Comparison of ENCODE assay signal across 8 cellular contexts in the genomic region with DNA sequence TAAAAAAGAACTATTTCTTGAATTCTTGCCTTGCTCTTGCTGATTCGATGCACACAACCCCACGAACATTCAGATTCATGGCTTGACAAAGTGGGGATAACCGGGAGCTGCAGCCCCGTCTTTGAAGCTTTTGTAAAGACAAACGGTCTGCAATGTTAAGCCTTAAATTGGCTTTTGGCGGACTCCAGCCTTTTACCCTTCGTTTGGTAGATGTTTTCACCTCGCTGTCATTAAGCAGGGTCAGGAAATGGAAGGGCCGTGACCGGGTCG. TPM values are rescaled to one million over a fixed set of nuclear protein-coding genes. Genes with fewer than 3 reads are reported as not detected.
DNase-seq lines count a peak whose midpoint lies in the region; ATAC-seq, FAIRE-seq and TF ChIP-seq lines count a peak whose summit lies in the region.

No MANE protein-coding gene starts in this region.

- H3K27ac Mint-ChIP-seq in GM23338 = 0 out of 2 replicates have a peak overlapping the region, but pooled peaks have one; percentile 44
- H3K27ac Mint-ChIP-seq in activated CD8-positive, alpha-beta T cell treated with anti-CD3 and anti-CD28 coated beads, Interleukin-2, amount 10 ng/mL, durations not matched to agents 7 days and 5 days = peak overlapping the region; percentile 98

- peaks cover 15% of the 10 kb centered on the region for H3K27me3 Mint-ChIP-seq in GM23338 (ENCODE audit: insufficient read depth, low read depth, poor library complexity)
- no peaks in the 10 kb centered on the region for H3K27me3 Mint-ChIP-seq in activated CD8-positive, alpha-beta T cell treated with anti-CD3 and anti-CD28 coated beads, Interleukin-2, amount 10 ng/mL, durations not matched to agents 7 days and 5 days (ENCODE audit: low read depth)

- FAIRE-seq in H54 (lab: Jason Lieb, UNC) = no peak

- H3K9me3 Mint-ChIP-seq in GM23338 = no peaks in the 10 kb centered on the region
- peaks cover 4% of the 10 kb centered on the region for H3K9me3 Mint-ChIP-seq in activated CD8-positive, alpha-beta T cell treated with anti-CD3 and anti-CD28 coated beads, Interleukin-2, amount 10 ng/mL, durations not matched to agents 7 days and 5 days (ENCODE audit: insufficient read depth)

- 2% methylated on average over 11 of the region's 11 CpGs for WGBS in hepatocyte (ENCODE audit: low lambda C conversion rate, missing lambda C conversion rate)
- 0 to 2% (median 0%) methylated on average over 8 to 11 of the region's 11 CpGs for WGBS in spleen, 5 donors

- H3K79me2 ChIP-seq in ACC112 (ENCODE audit: control insufficient read depth, insufficient read depth, low read length, unreplicated experiment) (peaks cover 3% of the 10 kb centered on the region), GM23338 (replicated peaks; ENCODE audit: insufficient read depth) (no peaks in the 10 kb centered on the region), hepatocyte (peaks cover 21% of the 10 kb centered on the region)

- H3K4me1 ChIP-seq in ACC112 (ENCODE audit: control insufficient read depth, insufficient read depth, low read length, unreplicated experiment) (peaks cover 18% of the 10 kb centered on the region), GM23338 (ENCODE audit: insufficient read depth) (no peaks in the 10 kb centered on the region; the same call in 1 of the 2 replicates), hepatocyte (ENCODE audit: insufficient read depth) (no peaks in the 10 kb centered on the region), spleen (peaks cover 22 to 50% (median 45%) of the 10 kb centered on the region in 6 donors)

- H3K4me2 ChIP-seq in GM23338 (peak overlapping the region; percentile 97), hepatocyte (peak overlapping the region; percentile 96)

- CTCF ChIA-PET in activated CD8-positive, alpha-beta T cell treated with anti-CD3 and anti-CD28 coated beads, Interleukin-2, amount 10 ng/mL, durations not matched to agents 7 days and 5 days (lab: Charles Lee) = interaction anchor here (0.8 kb wide), 2 partner anchors 20 to 41 kb away, joined by 3 read pairs; no protein-coding TSS in a partner anchor

- H4K20me1 ChIP-seq in GM23338 (replicated peaks; ENCODE audit: insufficient read depth) (no peaks in the 10 kb centered on the region), hepatocyte (ENCODE audit: insufficient read depth, poor library complexity, severe bottlenecking) (no peaks in the 10 kb centered on the region)

- H3K36me3 Mint-ChIP-seq in GM23338 (ENCODE audit: low read depth) = peaks cover 2% of the 10 kb centered on the region; the same call in 1 of the 3 replicates
- peaks cover 15% of the 10 kb centered on the region for H3K36me3 Mint-ChIP-seq in activated CD8-positive, alpha-beta T cell treated with anti-CD3 and anti-CD28 coated beads, Interleukin-2, amount 10 ng/mL, durations not matched to agents 7 days and 5 days (ENCODE audit: low read depth)

- peak; percentile 44 for DNase-seq in GM23338 (ENCODE audit: low spot score)
- no peak for DNase-seq in activated CD8-positive, alpha-beta T cell treated with anti-CD3 and anti-CD28 coated beads, Interleukin-2, amount 10 ng/mL, durations not matched to agents 7 days and 5 days
- DNase-seq in hepatocyte (ENCODE audit: low spot score) = peak; percentile 8
- no peak for DNase-seq in spleen
- DNase-seq in H54 (ENCODE audit: insufficient read length, low spot score) = no peak
- DNase-seq in cortex of kidney (lab: John Stamatoyannopoulos, UW) = no peak

- H3K27me3 ChIP-seq in ACC112 (ENCODE audit: insufficient read depth, low read length) (no peaks in the 10 kb centered on the region), GM23338 (ENCODE audit: insufficient read depth) (no peaks in the 10 kb centered on the region), hepatocyte (no peaks in the 10 kb centered on the region), spleen (replicated peaks in 1 of 7) (no peaks in the 10 kb centered on the region)

- TF ChIP-seq CTCF in GM23338 (conservative IDR thresholded peaks at IDR 0.05; ENCODE audit: low read depth in 2 of 2) = no peak
- no peak for TF ChIP-seq CTCF in hepatocyte (IDR thresholded peaks at IDR 0.05; ENCODE audit: poor library complexity)
- no peak for TF ChIP-seq CTCF in spleen (IDR thresholded peaks at IDR 0.05 in 8 of 11, conservative IDR thresholded peaks at IDR 0.05 in 3 of 11)

- ATAC-seq in GM23338 (peak; percentile 28), HG03469 (IDR thresholded peaks at IDR 0.05; ENCODE audit: unreplicated experiment) (no peak)
- ATAC-seq in activated CD8-positive, alpha-beta T cell treated with anti-CD3 and anti-CD28 coated beads, Interleukin-2, amount 10 ng/mL, durations not matched to agents 7 days and 5 days = peak; percentile 2

- POLR2A ChIA-PET in activated CD8-positive, alpha-beta T cell treated with anti-CD3 and anti-CD28 coated beads, Interleukin-2, amount 10 ng/mL, durations not matched to agents 7 days and 5 days (lab: Charles Lee) = interaction anchor here (0.8 to 1.6 kb wide), 4 partner anchors 11 to 243 kb away, joined by 3 to 11 read pairs (median 4); partner anchors contain the start of gene C15orf61

- peak overlapping the region; percentile 97 for H2AFZ ChIP-seq in ACC112 (ENCODE audit: low read length, unreplicated experiment)
- peak overlapping the region; percentile 99 for H2AFZ ChIP-seq in GM23338
- H2AFZ ChIP-seq in hepatocyte = peak overlapping the region; percentile 93

- no peaks in the 10 kb centered on the region for H3K36me3 ChIP-seq in ACC112 (ENCODE audit: insufficient read depth, low read length)
- H3K36me3 ChIP-seq in GM23338 (ENCODE audit: insufficient read depth) = no peaks in the 10 kb centered on the region
- no peaks in the 10 kb centered on the region for H3K36me3 ChIP-seq in hepatocyte (replicated peaks; ENCODE audit: insufficient read depth, low read depth)
- peaks cover 0 to 15% (median 6%) of the 10 kb centered on the region in 6 donors for H3K36me3 ChIP-seq in spleen

- H3K27ac ChIP-seq in ACC112 (ENCODE audit: low read depth, low read length) = peak overlapping the region; percentile 1; the same call in 1 of the 2 replicates
- no peak overlapping the region for H3K27ac ChIP-seq in GM23338 (ENCODE audit: low read depth)
- peak overlapping the region; percentile 84 for H3K27ac ChIP-seq in hepatocyte
- peak overlapping the region; percentile 71 to 92 (median 90) for H3K27ac ChIP-seq in spleen

- H3K9me3 ChIP-seq in hepatocyte (ENCODE audit: low read depth) (no peaks in the 10 kb centered on the region), spleen (no peaks in the 10 kb centered on the region)

- peaks cover 7% of the 10 kb centered on the region; the same call in 1 of the 3 replicates for H3K4me1 Mint-ChIP-seq in GM23338
- peaks cover 55% of the 10 kb centered on the region for H3K4me1 Mint-ChIP-seq in activated CD8-positive, alpha-beta T cell treated with anti-CD3 and anti-CD28 coated beads, Interleukin-2, amount 10 ng/mL, durations not matched to agents 7 days and 5 days (ENCODE audit: low read depth)

- peak overlapping the region; percentile 95 for H3K4me3 Mint-ChIP-seq in GM23338
- H3K4me3 Mint-ChIP-seq in activated CD8-positive, alpha-beta T cell treated with anti-CD3 and anti-CD28 coated beads, Interleukin-2, amount 10 ng/mL, durations not matched to agents 7 days and 5 days = peak overlapping the region; percentile 94

- H3K4me3 ChIP-seq in ACC112 (ENCODE audit: low read depth, low read length) (peak overlapping the region; percentile 96), GM23338 (peak overlapping the region; percentile 93), hepatocyte (peak overlapping the region; percentile 59), spleen (peak overlapping the region; percentile 51 to 91 (median 80))

- no peaks in the 10 kb centered on the region; the same call in 1 of the 2 replicates for H3F3A ChIP-seq in GM23338 (replicated peaks; ENCODE audit: low read depth)

- H3K9me2 ChIP-seq in GM23338 (ENCODE audit: insufficient read depth) (no peaks in the 10 kb centered on the region), hepatocyte (replicated peaks; ENCODE audit: insufficient read depth) (no peaks in the 10 kb centered on the region)

- peak in 1 of 3 donors; percentile 34 for TF ChIP-seq POLR2A in spleen (IDR thresholded peaks at IDR 0.05)
- no peak for TF ChIP-seq POLR2A in H54 (IDR thresholded peaks at IDR 0.05; ENCODE audit: low read depth, low read length)

- intact Hi-C loops in spleen (cut with DNase I; ENCODE audit: low total_unique reads) = no loop called here

TF ChIP-seq in GM23338, 12 proteins besides CTCF, POLR2A, EP300 and RAD21 (continues in another document):
- no peak for TF ChIP-seq ZNF331 (CRISPR knock-in tag; IDR thresholded peaks at IDR 0.05; ENCODE audit: low read depth)
- TF ChIP-seq STAT1 (IDR thresholded peaks at IDR 0.05; ENCODE audit: unreplicated experiment) = no peak
- no peak for TF ChIP-seq EZH2phosphoT487 (IDR thresholded peaks at IDR 0.05; ENCODE audit: unreplicated experiment)
- no peak for TF ChIP-seq ETS1 (IDR thresholded peaks at IDR 0.05)

RNA-seq across cellular contexts. Expression of gene MAP2K5, which starts 0.4 kb away (rescaled TPM):
- total RNA-seq in GM23338 (2014; rRNA removed; shearing (Covaris generic)) = 13.6 and 13.9 TPM in 2 replicates
- 5.7 and 6.5 TPM in 2 replicates for polyA plus RNA-seq in GM23338 (2016; fragmentation: Nextera tagmentation; extraction: Ambion mirVana)
- total RNA-seq in activated CD8-positive, alpha-beta T cell treated with anti-CD3 and anti-CD28 coated beads, Interleukin-2, amount 10 ng/mL, durations not matched to agents 7 days and 5 days = 10 to 100 TPM; 18.3 to 20.9 TPM
- total RNA-seq in hepatocyte = 7.2 and 13.7 TPM in 2 replicates
- polyA plus RNA-seq in hepatocyte = 12.4 and 14.2 TPM in 2 replicates
- total RNA-seq in spleen = 10 to 100 TPM in 6 of 7 donors, 1 to 10 TPM in 1; 9.5 to 30.4 (median 18.0) TPM
- polyA plus RNA-seq in spleen = 10 to 100 TPM in 2 of 3 donors, 1 to 10 TPM in 1; 8.4 to 11.0 (median 10.2) TPM

RNA-seq across cellular contexts. Expression of gene C15orf61, which starts 21.2 kb away (rescaled TPM):
- total RNA-seq in GM23338 (2014; rRNA removed; shearing (Covaris generic)) = 1.8 and 2.8 TPM in 2 replicates
- 5.9 and 7.8 TPM in 2 replicates for polyA plus RNA-seq in GM23338 (2016; fragmentation: Nextera tagmentation; extraction: Ambion mirVana)
- 1 to 10 TPM; 5.4 to 5.7 TPM for total RNA-seq in activated CD8-positive, alpha-beta T cell treated with anti-CD3 and anti-CD28 coated beads, Interleukin-2, amount 10 ng/mL, durations not matched to agents 7 days and 5 days
- 4.1 and 7.6 TPM in 2 replicates for total RNA-seq in hepatocyte
- 8.4 and 10.6 TPM in 2 replicates for polyA plus RNA-seq in hepatocyte
- total RNA-seq in spleen = 1 to 10 TPM; 2.8 to 10.0 (median 4.6) TPM
- 1 to 10 TPM in 2 of 3 donors, under 1 TPM in 1; 0.87 to 1.5 (median 1.5) TPM for polyA plus RNA-seq in spleen

Comparison
In these comparisons a context has a peak if more than half of its experiments do, and no peak if none do; other contexts are left out.
1. DNase-seq: peak in GM23338 (single experiment) and hepatocyte (single experiment); none in activated CD8-positive, alpha-beta T cell treated with anti-CD3 and anti-CD28 coated beads, Interleukin-2, amount 10 ng/mL, durations not matched to agents 7 days and 5 days (single experiment), spleen (single experiment), H54 (single experiment) and cortex of kidney (single experiment).
2. Peak in every context shown above with its lines, with median percentiles within 50 percentile points of each other: H2AFZ ChIP-seq and H3K4me3 ChIP-seq.